28 cellular contexts compared by ENCODE assay signal in genomic region chr10:35262436-35262835, GRCh38.
A peak's percentile ranks its signal among the peaks of the same experiment; 100 is the strongest.
DNase-seq lines count a peak whose midpoint lies in the region; ATAC-seq, FAIRE-seq and TF ChIP-seq lines count a peak whose summit lies in the region.
"Had no signal": no experiment of that assay in that cellular context is flagged by ENCODE, and none has a peak within 500 bp of the region (broad histone marks: within the 10 kb centered on the region; RNA-seq: fewer than 3 reads in every experiment).

No MANE protein-coding gene starts in this region.

- CTCF ChIA-PET in mammary epithelial cell (lab: Charles Lee; ENCODE audit: low non-redundant PET), result no interaction called here

- dilution Hi-C loops in mammary epithelial cell (cut with HindIII; ENCODE audit: low sequenced_read_pairs), result no loop called here

- no peak overlapping the region for H3K27ac Mint-ChIP-seq in astrocyte (ENCODE audit: unreplicated experiment)
- no peak overlapping the region for H3K27ac Mint-ChIP-seq in progenitor cell of endocrine pancreas
- H3K27ac Mint-ChIP-seq: B cell; CD8-positive, alpha-beta T cell; HFFc6 had no signal

- TF ChIP-seq CTCF in mammary epithelial cell (conservative IDR thresholded peaks at IDR 0.05 in 1 of 2, IDR thresholded peaks at IDR 0.05 in 1 of 2; ENCODE audit: extremely low read depth in 1 of 2, insufficient read depth in 1 of 2, low read depth in 1 of 2, low read length in 2 of 2) (no peak), breast epithelium (IDR thresholded peaks at IDR 0.05) (no peak), astrocyte (IDR thresholded peaks at IDR 0.05; ENCODE audit: insufficient read depth, low read depth, low read length) (no peak), thyroid gland (IDR thresholded peaks at IDR 0.05) (no peak), progenitor cell of endocrine pancreas (IDR thresholded peaks at IDR 0.05; ENCODE audit: unreplicated experiment) (no peak)

- H3K4me2 ChIP-seq in mammary epithelial cell (ENCODE audit: insufficient read depth, low read depth, low read length) (no peak overlapping the region), astrocyte (ENCODE audit: low read length) (no peak overlapping the region)

- no peak overlapping the region for H3K27ac ChIP-seq in mammary epithelial cell (ENCODE audit: insufficient read depth, low read depth, low read length)
- no peak overlapping the region for H3K27ac ChIP-seq in breast epithelium
- H3K27ac ChIP-seq in astrocyte (ENCODE audit: low read depth, low read length), result no peak overlapping the region
- H3K27ac ChIP-seq in aorta (ENCODE audit: low read depth in 1 of 2, low read length in 2 of 2), result no peak overlapping the region
- H3K27ac ChIP-seq in thyroid gland, result no peak overlapping the region
- H3K27ac ChIP-seq: 22Rv1, C4-2B, RWPE1 had no signal

- H3K27me3 ChIP-seq in mammary epithelial cell (ENCODE audit: insufficient read depth, low read length) (no peaks in the 10 kb centered on the region), breast epithelium (no peaks in the 10 kb centered on the region), astrocyte (ENCODE audit: insufficient read depth, low read length) (peaks cover 2% of the 10 kb centered on the region), aorta (ENCODE audit: control insufficient read depth in 1 of 2, insufficient read depth in 2 of 2, low read length in 1 of 2) (no peaks in the 10 kb centered on the region), thyroid gland (no peaks in the 10 kb centered on the region)

- H3K4me1 Mint-ChIP-seq in astrocyte (ENCODE audit: low read depth, unreplicated experiment) (peaks cover 10% of the 10 kb centered on the region), progenitor cell of endocrine pancreas (ENCODE audit: low read depth) (no peaks in the 10 kb centered on the region)
- H3K4me1 Mint-ChIP-seq: B cell had no signal

- H3K9me3 Mint-ChIP-seq in astrocyte (ENCODE audit: unreplicated experiment) (peaks cover 5% of the 10 kb centered on the region), progenitor cell of endocrine pancreas (ENCODE audit: low read depth) (peaks cover 8% of the 10 kb centered on the region)

- FAIRE-seq in astrocyte (lab: Jason Lieb, UNC), result peak; percentile 50
- FAIRE-seq: GM12892, HTR-8/SVneo had no signal

- H3K4me3 Mint-ChIP-seq in astrocyte (ENCODE audit: unreplicated experiment), result no peak overlapping the region
- H3K4me3 Mint-ChIP-seq in progenitor cell of endocrine pancreas (ENCODE audit: low read depth), result no peak overlapping the region
- H3K4me3 Mint-ChIP-seq: B cell; CD8-positive, alpha-beta T cell; HFFc6 had no signal

- no peak overlapping the region for H3K4me3 ChIP-seq in mammary epithelial cell (replicated peaks in 1 of 3; ENCODE audit: insufficient read depth in 1 of 3, low read depth in 2 of 3, low read length in 3 of 3)
- no peak overlapping the region for H3K4me3 ChIP-seq in breast epithelium
- H3K4me3 ChIP-seq in astrocyte (ENCODE audit: insufficient read depth, low read depth, low read length), result no peak overlapping the region
- H3K4me3 ChIP-seq in aorta (ENCODE audit: low read length in 2 of 2), result no peak overlapping the region
- H3K4me3 ChIP-seq in thyroid gland (replicated peaks in 1 of 3), result no peak overlapping the region

- ATAC-seq in aorta (ENCODE audit: low FRiP score), result no peak
- ATAC-seq: CD8-positive, alpha-beta T cell had no signal

- H3K9me3 ChIP-seq in mammary epithelial cell (replicated peaks; ENCODE audit: insufficient read depth, low read length) (peaks cover under 1% of the 10 kb centered on the region), breast epithelium (peaks cover 0 to 12% of the 10 kb centered on the region in 2 donors), astrocyte (ENCODE audit: insufficient read depth, low read depth, low read length) (peaks cover 2% of the 10 kb centered on the region), aorta (ENCODE audit: control insufficient read depth, low read length) (peaks cover 5% of the 10 kb centered on the region), thyroid gland (no peaks in the 10 kb centered on the region)

- peak; percentile 6 for DNase-seq in mammary epithelial cell
- no peak for DNase-seq in breast epithelium (ENCODE audit: low spot score in 2 of 2)
- no peak for DNase-seq in astrocyte (ENCODE audit: low read depth)
- DNase-seq in kidney tubule cell (ENCODE audit: low spot score), result peak; percentile 11
- no peak for DNase-seq in aorta
- no peak for DNase-seq in thyroid gland
- no peak for DNase-seq in progenitor cell of endocrine pancreas (ENCODE audit: low spot score, unreplicated experiment)
- DNase-seq: CD8-positive, alpha-beta T cell; DMS 273 treated with DMSO at 0.1 percent for 48 hours; DMS79; EL; GF-D8; H7; HFFc6; KBM-7; MM.1S; NCI-H2029; NCI-H446; NCI-H524 treated with DMSO at 0.1 percent for 48 hours; NCI-H82; NK-92 treated with Interleukin-12 subunit alpha and Interleukin-12 subunit beta, amount 100 ng/mL, for 24 hours; SHP77 had no signal

- intact Hi-C loops in mammary epithelial cell (cut with micrococcal nuclease), result no loop called here
- intact Hi-C loops in breast epithelium (cut with DNase I; ENCODE audit: low total_unique reads), result no loop called here
- intact Hi-C loops in aorta (cut with DNase I), result no loop called here
- intact Hi-C loops in thyroid gland (cut with DNase I), result no loop called here

- no peaks in the 10 kb centered on the region for H3K27me3 Mint-ChIP-seq in astrocyte (ENCODE audit: low read depth, unreplicated experiment)
- H3K27me3 Mint-ChIP-seq in progenitor cell of endocrine pancreas, result no peaks in the 10 kb centered on the region

- H3K36me3 ChIP-seq in mammary epithelial cell (ENCODE audit: insufficient read depth, low read length), result no peaks in the 10 kb centered on the region
- no peaks in the 10 kb centered on the region for H3K36me3 ChIP-seq in breast epithelium
- H3K36me3 ChIP-seq in astrocyte (ENCODE audit: insufficient read depth, low read length), result no peaks in the 10 kb centered on the region
- no peaks in the 10 kb centered on the region for H3K36me3 ChIP-seq in aorta (ENCODE audit: control insufficient read depth in 1 of 2, insufficient read depth in 2 of 2, low read length in 1 of 2)
- H3K36me3 ChIP-seq in thyroid gland, result no peaks in the 10 kb centered on the region

- TF ChIP-seq POLR2A in breast epithelium (IDR thresholded peaks at IDR 0.05) (no peak), thyroid gland (IDR thresholded peaks at IDR 0.05) (no peak)

- no peaks in the 10 kb centered on the region for H4K20me1 ChIP-seq in mammary epithelial cell (ENCODE audit: insufficient read depth, low read length)
- no peaks in the 10 kb centered on the region for H4K20me1 ChIP-seq in astrocyte (ENCODE audit: insufficient read depth, low read length)

- no peaks in the 10 kb centered on the region for H3K36me3 Mint-ChIP-seq in astrocyte (ENCODE audit: low read depth, unreplicated experiment)
- H3K36me3 Mint-ChIP-seq in progenitor cell of endocrine pancreas (ENCODE audit: insufficient read depth), result peaks cover 2% of the 10 kb centered on the region
- H3K36me3 Mint-ChIP-seq: CD8-positive, alpha-beta T cell had no signal

- in situ Hi-C loops in mammary epithelial cell (cut with MboI; ENCODE audit: low sequenced_read_pairs in 2 of 2), result no loop called here

- H3K4me1 ChIP-seq in mammary epithelial cell (ENCODE audit: insufficient read depth, low read length) (peaks cover 9% of the 10 kb centered on the region), breast epithelium (no peaks in the 10 kb centered on the region), astrocyte (ENCODE audit: insufficient read depth, low read length) (peaks cover 10% of the 10 kb centered on the region), aorta (ENCODE audit: control insufficient read depth in 1 of 2, insufficient read depth in 2 of 2, low read length in 2 of 2) (no peaks in the 10 kb centered on the region), thyroid gland (no peaks in the 10 kb centered on the region)

- H3K79me2 ChIP-seq in mammary epithelial cell (ENCODE audit: insufficient read depth, low read length) (no peaks in the 10 kb centered on the region), astrocyte (ENCODE audit: insufficient read depth, low read length) (no peaks in the 10 kb centered on the region)

- BruUV-seq in mammary epithelial cell (replicated peaks; lab: Mats Ljungman, UMichigan), result no TSS peak

- WGBS in mammary epithelial cell (ENCODE audit: low coverage, missing lambda C conversion rate), result 90% methylated on average over 5 of the region's 5 CpGs
- 96% methylated on average over 5 of the region's 5 CpGs for WGBS in aorta, 2 donors
- 96 to 98% methylated on average over 5 of the region's 5 CpGs for WGBS in thyroid gland, 2 donors

- no peak overlapping the region for H3K9ac ChIP-seq in mammary epithelial cell (ENCODE audit: insufficient read depth, low read length)
- no peak overlapping the region for H3K9ac ChIP-seq in astrocyte (ENCODE audit: low read length)

- H2AFZ ChIP-seq in mammary epithelial cell (ENCODE audit: low read depth, low read length), result no peak overlapping the region
- H2AFZ ChIP-seq in astrocyte (ENCODE audit: low read depth, low read length), result no peak overlapping the region

Comparison
In these comparisons a context has a peak if more than half of its experiments do, and no peak if none do; other contexts are left out.
1. DNase-seq: peak in mammary epithelial cell (single experiment) and kidney tubule cell (single experiment); none in breast epithelium (0 of 2), astrocyte (single experiment), aorta (0 of 2), thyroid gland (0 of 2) and progenitor cell of endocrine pancreas (single experiment).